In the genomic region with DNA sequence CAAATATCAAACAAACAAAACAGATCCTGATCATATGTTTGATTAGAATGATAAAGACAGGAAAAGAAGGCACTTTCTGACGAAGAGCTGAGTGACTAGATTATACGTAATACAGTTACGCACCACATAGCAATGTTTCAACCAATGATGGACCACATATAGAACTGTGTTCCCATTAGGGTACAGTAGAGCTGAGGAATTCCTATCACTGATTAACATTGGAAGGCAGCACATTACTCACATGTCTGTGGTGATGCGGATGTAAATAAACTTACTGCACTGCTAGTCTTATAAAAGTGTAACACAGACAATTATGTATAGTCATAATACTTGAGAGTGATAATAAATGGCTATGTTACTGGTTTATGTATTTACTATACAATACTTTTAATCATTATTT, we compare ENCODE assay signal across 26 cellular contexts.
DNase-seq lines count a peak whose midpoint lies in the region; ATAC-seq, FAIRE-seq and TF ChIP-seq lines count a peak whose summit lies in the region.
"Had no signal": no experiment of that assay in that cellular context is flagged by ENCODE, and none has a peak within 500 bp of the region (broad histone marks: within the 10 kb centered on the region; RNA-seq: fewer than 3 reads in every experiment).

No MANE protein-coding gene starts in this region.

- CTCF ChIA-PET in activated CD4-positive, alpha-beta memory T cell treated with anti-CD3 and anti-CD28 coated beads for 36 hours (lab: Charles Lee) = no interaction called here

- FAIRE-seq in pancreas (lab: Jason Lieb, UNC) = no peak
- FAIRE-seq: GM18507 had no signal

- WGBS in pancreas, 2 donors = 75 to 83% methylated on average over 4 of the region's 4 CpGs

- H3K4me3 ChIP-seq in fibroblast of villous mesenchyme (ENCODE audit: low read depth, low read length) (no peak overlapping the region), pancreas (no peak overlapping the region), uterus (no peak overlapping the region)
- H3K4me3 ChIP-seq: HAP-1 had no signal

- no peaks in the 10 kb centered on the region for H3K4me1 Mint-ChIP-seq in activated CD4-positive, alpha-beta memory T cell treated with anti-CD3 and anti-CD28 coated beads for 36 hours (ENCODE audit: low read depth)
- H3K4me1 Mint-ChIP-seq: CD14-positive monocyte; CD8-positive, alpha-beta memory T cell; IgD-negative memory B cell had no signal

- POLR2A ChIA-PET in activated CD4-positive, alpha-beta memory T cell treated with anti-CD3 and anti-CD28 coated beads for 36 hours (lab: Charles Lee) = no interaction called here

- H3K4me1 ChIP-seq in pancreas (no peaks in the 10 kb centered on the region), uterus (no peaks in the 10 kb centered on the region)
- H3K4me1 ChIP-seq: BE2C, HAP-1 had no signal

- no peaks in the 10 kb centered on the region for H3K36me3 Mint-ChIP-seq in activated CD4-positive, alpha-beta memory T cell treated with anti-CD3 and anti-CD28 coated beads for 36 hours
- H3K36me3 Mint-ChIP-seq: CD14-positive monocyte; CD8-positive, alpha-beta memory T cell had no signal

- no peak for ATAC-seq in pancreas
- ATAC-seq: Panc1 had no signal

- TF ChIP-seq CTCF in fibroblast of villous mesenchyme (IDR thresholded peaks at IDR 0.05; ENCODE audit: insufficient read depth, low read depth, low read length) = no peak
- no peak for TF ChIP-seq CTCF in pancreas (IDR thresholded peaks at IDR 0.05)
- no peak for TF ChIP-seq CTCF in uterus (IDR thresholded peaks at IDR 0.05)

- H3K9me3 ChIP-seq in pancreas (no peaks in the 10 kb centered on the region), uterus (no peaks in the 10 kb centered on the region)
- H3K9me3 ChIP-seq: BE2C, HAP-1, SK-N-SH had no signal

- intact Hi-C loops in pancreas (cut with DNase I) = no loop called here
- intact Hi-C loops in activated CD4-positive, alpha-beta memory T cell treated with anti-CD3 and anti-CD28 coated beads for 36 hours (cut with micrococcal nuclease) = no loop called here
- intact Hi-C loops in uterus (cut with DNase I; ENCODE audit: low total_unique reads) = no loop called here

- H3K27me3 Mint-ChIP-seq in activated CD4-positive, alpha-beta memory T cell treated with anti-CD3 and anti-CD28 coated beads for 36 hours = no peaks in the 10 kb centered on the region
- H3K27me3 Mint-ChIP-seq: CD8-positive, alpha-beta memory T cell; IgD-negative memory B cell had no signal

- DNase-seq in ACHN (peak; percentile 1), RKO (ENCODE audit: low spot score) (peak; percentile 3), fibroblast of villous mesenchyme (ENCODE audit: low read depth) (peak; percentile 4), left kidney (ENCODE audit: low read depth, low spot score) (peak; percentile 4), pancreas (no peak), uterus (no peak)
- DNase-seq in activated CD4-positive, alpha-beta memory T cell treated with anti-CD3 and anti-CD28 coated beads for 36 hours = no peak
- no peak for DNase-seq in activated CD4-positive, alpha-beta T cell treated with anti-CD3 and anti-CD28 coated beads for 48 hours
- DNase-seq: BE2C; CD8-positive, alpha-beta memory T cell; DMS 273 treated with DMSO at 0.1 percent for 48 hours; DMS79; GOT3; HFFc6; MM.1S; NCI-H2029; NCI-H2227 treated with DMSO at 0.1 percent for 48 hours; NCI-H526 treated with DMSO at 0.1 percent for 48 hours; SK-N-SH had no signal

- H3K4me3 Mint-ChIP-seq in activated CD4-positive, alpha-beta memory T cell treated with anti-CD3 and anti-CD28 coated beads for 36 hours = no peak overlapping the region
- H3K4me3 Mint-ChIP-seq: CD14-positive monocyte; CD8-positive, alpha-beta memory T cell; HFFc6; IgD-negative memory B cell had no signal

- H3K36me3 ChIP-seq in pancreas (no peaks in the 10 kb centered on the region), uterus (no peaks in the 10 kb centered on the region)
- H3K36me3 ChIP-seq: HAP-1 had no signal

- H3K27ac Mint-ChIP-seq in activated CD4-positive, alpha-beta memory T cell treated with anti-CD3 and anti-CD28 coated beads for 36 hours = no peak overlapping the region
- H3K27ac Mint-ChIP-seq: CD14-positive monocyte; CD8-positive, alpha-beta memory T cell; HFFc6; IgD-negative memory B cell had no signal

- in situ Hi-C loops in ACHN (cut with HindIII; ENCODE audit: low pct_ligation_motif_present, low pct_unique_long_range_greater_than_20kb, low sequenced_read_pairs) = no loop called here

- TF ChIP-seq POLR2A in uterus (IDR thresholded peaks at IDR 0.05) = no peak

- peaks cover 6% of the 10 kb centered on the region for H3K9me3 Mint-ChIP-seq in activated CD4-positive, alpha-beta memory T cell treated with anti-CD3 and anti-CD28 coated beads for 36 hours
- H3K9me3 Mint-ChIP-seq: HFFc6 had no signal

- no peaks in the 10 kb centered on the region for H3K27me3 ChIP-seq in pancreas
- H3K27me3 ChIP-seq in uterus = no peaks in the 10 kb centered on the region
- H3K27me3 ChIP-seq: BE2C had no signal

- H3K27ac ChIP-seq in pancreas (no peak overlapping the region), uterus (no peak overlapping the region)
- H3K27ac ChIP-seq: 22Rv1, KMS-11 had no signal

Comparison
In these comparisons a context has a peak if more than half of its experiments do, and no peak if none do; other contexts are left out.
1. DNase-seq: peak in ACHN (single experiment), RKO (single experiment), fibroblast of villous mesenchyme (single experiment) and left kidney (single experiment); none in pancreas (0 of 6), activated CD4-positive, alpha-beta memory T cell treated with anti-CD3 and anti-CD28 coated beads for 36 hours (single experiment), uterus (0 of 2) and activated CD4-positive, alpha-beta T cell treated with anti-CD3 and anti-CD28 coated beads for 48 hours (single experiment).